ENCODE assay signal across 1 cellular context in the genomic region with DNA sequence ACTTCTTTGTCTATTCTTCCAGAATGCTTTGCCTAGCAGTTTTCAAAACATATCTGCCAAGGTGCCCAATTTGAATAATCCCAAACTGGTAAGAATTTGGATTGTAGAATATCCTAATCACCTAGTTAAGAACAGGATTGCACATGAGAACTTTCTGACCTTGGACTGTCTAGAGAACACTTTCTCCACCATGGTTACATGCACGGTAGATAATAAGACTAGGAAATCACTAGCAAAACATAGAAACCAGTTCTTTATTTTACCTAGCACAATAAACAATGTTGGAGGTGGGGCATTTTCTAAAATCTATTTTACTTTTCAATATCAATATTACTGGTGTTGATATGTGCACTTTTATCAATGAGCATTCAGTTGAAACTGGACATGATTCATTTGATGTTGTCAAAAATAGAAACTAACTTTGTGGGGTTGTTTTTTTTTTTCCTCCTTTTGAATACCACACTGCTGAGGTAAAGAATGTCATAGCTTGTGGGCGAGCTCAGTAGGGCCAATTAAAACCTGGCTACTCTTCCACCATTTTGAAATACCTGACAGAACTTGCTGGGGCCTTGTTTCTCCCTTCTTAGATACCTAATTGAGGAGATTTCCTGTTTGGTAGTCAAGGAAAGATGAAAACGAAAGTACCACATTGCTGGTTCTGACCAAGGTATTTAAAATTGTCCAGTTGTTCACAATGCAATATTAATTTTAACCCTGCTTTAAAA.
TF ChIP-seq lines count a peak whose summit lies in the region.

No MANE protein-coding gene starts in this region.

TF ChIP-seq in IMR-90, 13 proteins besides CTCF, POLR2A, EP300 and RAD21:
- no peak for TF ChIP-seq MXI1 (IDR thresholded peaks at IDR 0.05; ENCODE audit: borderline replicate concordance, low read depth, low read length)
- no peak for TF ChIP-seq BHLHE40 (IDR thresholded peaks at IDR 0.05; ENCODE audit: low read depth, low read length)
- TF ChIP-seq SMC3 (IDR thresholded peaks at IDR 0.05; ENCODE audit: low read depth, low read length): no peak
- TF ChIP-seq, protein P1, sequence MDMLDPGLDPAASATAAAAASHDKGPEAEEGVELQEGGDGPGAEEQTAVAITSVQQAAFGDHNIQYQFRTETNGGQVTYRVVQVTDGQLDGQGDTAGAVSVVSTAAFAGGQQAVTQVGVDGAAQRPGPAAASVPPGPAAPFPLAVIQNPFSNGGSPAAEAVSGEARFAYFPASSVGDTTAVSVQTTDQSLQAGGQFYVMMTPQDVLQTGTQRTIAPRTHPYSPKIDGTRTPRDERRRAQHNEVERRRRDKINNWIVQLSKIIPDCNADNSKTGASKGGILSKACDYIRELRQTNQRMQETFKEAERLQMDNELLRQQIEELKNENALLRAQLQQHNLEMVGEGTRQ (IDR thresholded peaks at IDR 0.05; ENCODE audit: low read depth, low read length): no peak
- TF ChIP-seq FOS (IDR thresholded peaks at IDR 0.05; ENCODE audit: low read depth, low read length): no peak
- TF ChIP-seq, protein P2, sequence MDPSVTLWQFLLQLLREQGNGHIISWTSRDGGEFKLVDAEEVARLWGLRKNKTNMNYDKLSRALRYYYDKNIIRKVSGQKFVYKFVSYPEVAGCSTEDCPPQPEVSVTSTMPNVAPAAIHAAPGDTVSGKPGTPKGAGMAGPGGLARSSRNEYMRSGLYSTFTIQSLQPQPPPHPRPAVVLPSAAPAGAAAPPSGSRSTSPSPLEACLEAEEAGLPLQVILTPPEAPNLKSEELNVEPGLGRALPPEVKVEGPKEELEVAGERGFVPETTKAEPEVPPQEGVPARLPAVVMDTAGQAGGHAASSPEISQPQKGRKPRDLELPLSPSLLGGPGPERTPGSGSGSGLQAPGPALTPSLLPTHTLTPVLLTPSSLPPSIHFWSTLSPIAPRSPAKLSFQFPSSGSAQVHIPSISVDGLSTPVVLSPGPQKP (IDR thresholded peaks at IDR 0.05; ENCODE audit: borderline replicate concordance, low read depth, low read length): no peak
- TF ChIP-seq RCOR1 (IDR thresholded peaks at IDR 0.05; ENCODE audit: insufficient replicate concordance, low read length): no peak
- TF ChIP-seq MAZ (IDR thresholded peaks at IDR 0.05; ENCODE audit: borderline replicate concordance, low read depth, low read length): no peak
- no peak for TF ChIP-seq CEBPB (IDR thresholded peaks at IDR 0.05; ENCODE audit: low read depth, low read length)
- TF ChIP-seq NFE2L2 (IDR thresholded peaks at IDR 0.05; ENCODE audit: low read depth, low read length): no peak
- no peak for TF ChIP-seq CHD1 (IDR thresholded peaks at IDR 0.05; ENCODE audit: low read depth, low read length)
TF ChIP-seq in IMR-90: peak in this region for 0.
